1 cellular context compared by ENCODE assay signal in genomic region chr17:82095777-82096708, GRCh38.
A peak's percentile ranks its signal among the peaks of the same experiment; 100 is the strongest.
TF ChIP-seq lines count a peak whose summit lies in the region.

No MANE protein-coding gene starts in this region.

TF ChIP-seq in HepG2, 621 proteins besides CTCF, POLR2A, EP300 and RAD21 (continued from another document and continues in another):
- TF ChIP-seq HIC2 (CRISPR knock-in tag; IDR thresholded peaks at IDR 0.05; ENCODE audit: low read depth) (no peak), JARID2 (CRISPR knock-in tag; IDR thresholded peaks at IDR 0.05; ENCODE audit: insufficient replicate concordance) (no peak), ELK4 (CRISPR knock-in tag; IDR thresholded peaks at IDR 0.05; ENCODE audit: borderline replicate concordance) (no peak), TFE3 (CRISPR knock-in tag; IDR thresholded peaks at IDR 0.05) (no peak), ZNF335 (CRISPR knock-in tag; IDR thresholded peaks at IDR 0.05) (no peak), HMGXB3 (CRISPR knock-in tag; IDR thresholded peaks at IDR 0.05; ENCODE audit: borderline replicate concordance) (no peak), ZNF597 (CRISPR knock-in tag; IDR thresholded peaks at IDR 0.05) (0 out of 2 replicates have a peak, but pooled peaks have one; percentile 21), THYN1 (CRISPR knock-in tag; IDR thresholded peaks at IDR 0.05; ENCODE audit: borderline replicate concordance, low read depth) (no peak), ZNF367 (CRISPR knock-in tag; IDR thresholded peaks at IDR 0.05; ENCODE audit: borderline replicate concordance) (no peak), ZC3H13 (CRISPR knock-in tag; IDR thresholded peaks at IDR 0.05) (no peak), ZFP36L2 (CRISPR knock-in tag; IDR thresholded peaks at IDR 0.05) (no peak), ZNF879 (CRISPR knock-in tag; IDR thresholded peaks at IDR 0.05) (no peak), GLI4 (CRISPR knock-in tag; IDR thresholded peaks at IDR 0.05; ENCODE audit: borderline replicate concordance) (no peak), SMYD3 (CRISPR knock-in tag; IDR thresholded peaks at IDR 0.05) (no peak), GPBP1L1 (CRISPR knock-in tag; IDR thresholded peaks at IDR 0.05) (no peak), ZNF598 (CRISPR knock-in tag; IDR thresholded peaks at IDR 0.05; ENCODE audit: borderline replicate concordance) (no peak), ZNF577 (CRISPR knock-in tag; IDR thresholded peaks at IDR 0.05; ENCODE audit: borderline replicate concordance, low read depth) (no peak), ZNF530 (CRISPR knock-in tag; IDR thresholded peaks at IDR 0.05; ENCODE audit: low read depth) (peak; percentile 58; the same call in 1 of the 2 replicates), ZNF503 (CRISPR knock-in tag; IDR thresholded peaks at IDR 0.05) (no peak), CREB3 (CRISPR knock-in tag; IDR thresholded peaks at IDR 0.05) (no peak), CC2D1A (CRISPR knock-in tag; IDR thresholded peaks at IDR 0.05) (no peak), SATB2 (CRISPR knock-in tag; IDR thresholded peaks at IDR 0.05) (no peak), ZMAT5 (CRISPR knock-in tag; IDR thresholded peaks at IDR 0.05; ENCODE audit: borderline replicate concordance, low read depth) (no peak), PCBP1 (IDR thresholded peaks at IDR 0.05; ENCODE audit: borderline replicate concordance, low read depth, low read length) (peak; percentile 2; the same call in 1 of the 2 replicates), ISL2 (CRISPR knock-in tag; IDR thresholded peaks at IDR 0.05) (no peak), ZNF891 (CRISPR knock-in tag; IDR thresholded peaks at IDR 0.05) (0 out of 2 replicates have a peak, but pooled peaks have one; percentile 15), ZNF382 (CRISPR knock-in tag; IDR thresholded peaks at IDR 0.05; ENCODE audit: borderline replicate concordance) (no peak), NR2C2 (CRISPR knock-in tag; IDR thresholded peaks at IDR 0.05; ENCODE audit: borderline replicate concordance) (no peak), ZNF790 (CRISPR knock-in tag; IDR thresholded peaks at IDR 0.05; ENCODE audit: borderline replicate concordance) (peak; percentile 53; the same call in 1 of the 2 replicates), SP2 (CRISPR knock-in tag; IDR thresholded peaks at IDR 0.05) (no peak), POGZ (CRISPR knock-in tag; IDR thresholded peaks at IDR 0.05) (no peak), FOXO4 (CRISPR knock-in tag; conservative IDR thresholded peaks at IDR 0.05) (0 out of 2 replicates have a peak, but pooled peaks have one; percentile 42), MATR3 (CRISPR knock-in tag; IDR thresholded peaks at IDR 0.05) (no peak), TSC22D2 (CRISPR knock-in tag; IDR thresholded peaks at IDR 0.05; ENCODE audit: borderline replicate concordance) (no peak), ZNF670 (CRISPR knock-in tag; IDR thresholded peaks at IDR 0.05; ENCODE audit: borderline replicate concordance) (no peak), ELF3 (CRISPR knock-in tag; IDR thresholded peaks at IDR 0.05) (no peak), ARNT2 (CRISPR knock-in tag; IDR thresholded peaks at IDR 0.05; ENCODE audit: low read depth) (no peak), ZNF18 (CRISPR knock-in tag; IDR thresholded peaks at IDR 0.05; ENCODE audit: insufficient replicate concordance) (no peak), KDM6A (CRISPR knock-in tag; IDR thresholded peaks at IDR 0.05; ENCODE audit: low read depth) (no peak), ZNF800 (CRISPR knock-in tag; IDR thresholded peaks at IDR 0.05) (no peak; the same call in 1 of the 2 replicates)
